11 cellular contexts compared by ENCODE assay signal in genomic region chr1:156262461-156263287, GRCh38. TPM values are rescaled to one million over a fixed set of nuclear protein-coding genes. Genes with fewer than 3 reads are reported as not detected.
DNase-seq lines count a peak whose midpoint lies in the region; ATAC-seq, FAIRE-seq and TF ChIP-seq lines count a peak whose summit lies in the region.
"Had no signal": no experiment of that assay in that cellular context is flagged by ENCODE, and none has a peak within 500 bp of the region (broad histone marks: within the 10 kb centered on the region; RNA-seq: fewer than 3 reads in every experiment).

No MANE protein-coding gene starts in this region.

- H3K79me2 ChIP-seq in astrocyte (ENCODE audit: insufficient read depth, low read length), result peaks cover 18% of the 10 kb centered on the region

- peak overlapping the region; percentile 61 for H3K27ac ChIP-seq in astrocyte (ENCODE audit: low read depth, low read length)
- no peak overlapping the region for H3K27ac ChIP-seq in vagina

- no peak overlapping the region for H3K27ac Mint-ChIP-seq in astrocyte (ENCODE audit: unreplicated experiment)
- no peak overlapping the region for H3K27ac Mint-ChIP-seq in T-cell

- no peak overlapping the region for H2AFZ ChIP-seq in astrocyte (ENCODE audit: low read depth, low read length)

- H3K9me3 ChIP-seq in astrocyte (ENCODE audit: insufficient read depth, low read depth, low read length) (no peaks in the 10 kb centered on the region), vagina (no peaks in the 10 kb centered on the region)

- H3K9ac ChIP-seq in astrocyte (ENCODE audit: low read length), result peak overlapping the region; percentile 42

- CTCF ChIA-PET in T-cell (lab: Charles Lee), result no interaction called here

- peak overlapping the region; percentile 61 for H3K4me2 ChIP-seq in astrocyte (ENCODE audit: low read length)

- intact Hi-C loops in vagina (cut with DNase I), result no loop called here

- ATAC-seq in T-cell (replicated peaks in 1 of 4), result no peak

- H3K27me3 ChIP-seq in astrocyte (ENCODE audit: insufficient read depth, low read length), result no peaks in the 10 kb centered on the region
- no peaks in the 10 kb centered on the region for H3K27me3 ChIP-seq in vagina

- peak; percentile 83 for FAIRE-seq in astrocyte (lab: Jason Lieb, UNC)
- FAIRE-seq: islet of Langerhans had no signal

- no peak for TF ChIP-seq POLR2A in vagina (IDR thresholded peaks at IDR 0.05)

- peaks cover 85% of the 10 kb centered on the region for H4K20me1 ChIP-seq in astrocyte (ENCODE audit: insufficient read depth, low read length)

- H3K4me3 Mint-ChIP-seq in astrocyte (ENCODE audit: unreplicated experiment) (no peak overlapping the region), T-cell (no peak overlapping the region)

- peak; percentile 48 for DNase-seq in AG09309 (ENCODE audit: low read depth)
- peak; percentile 91 for DNase-seq in HPDE6-E6E7 (ENCODE audit: extremely low spot score)
- DNase-seq in astrocyte (ENCODE audit: low read depth), result peak; percentile 90
- peak; percentile 78 for DNase-seq in hepatic stellate cell (ENCODE audit: low spot score)
- DNase-seq in T-cell, result no peak
- no peak for DNase-seq in vagina (ENCODE audit: extremely low spot score in 2 of 2)
- DNase-seq in NCI-H446 treated with DMSO at 0.1 percent for 48 hours (lab: John Stamatoyannopoulos, UW), result no peak
- DNase-seq in kidney glomerular epithelial cell (lab: John Stamatoyannopoulos, UW), result no peak
- DNase-seq: effector memory CD4-positive, alpha-beta T cell; NCI-H1092 treated with DMSO at 0.1 percent for 48 hours had no signal

- POLR2A ChIA-PET in T-cell (lab: Charles Lee), result interaction anchor here in 1 of 2 donors (0.7 kb wide), 1 partner anchor 1405 kb away, joined by 6 read pairs; no protein-coding TSS in a partner anchor

- H3K4me3 ChIP-seq in AG09309 (ENCODE audit: control insufficient read depth, low read depth, low read length) (no peak overlapping the region), astrocyte (ENCODE audit: insufficient read depth, low read depth, low read length) (no peak overlapping the region), vagina (no peak overlapping the region)

- H3K4me1 Mint-ChIP-seq in astrocyte (ENCODE audit: low read depth, unreplicated experiment), result peaks cover 4% of the 10 kb centered on the region
- H3K4me1 Mint-ChIP-seq in T-cell, result peaks cover 0 to 8% (median 7%) of the 10 kb centered on the region in 3 donors

- peaks cover 42% of the 10 kb centered on the region for H3K36me3 Mint-ChIP-seq in astrocyte (ENCODE audit: low read depth, unreplicated experiment)
- H3K36me3 Mint-ChIP-seq in T-cell, result peaks cover 73% of the 10 kb centered on the region

- H3K9me3 Mint-ChIP-seq in astrocyte (ENCODE audit: unreplicated experiment) (no peaks in the 10 kb centered on the region), T-cell (no peaks in the 10 kb centered on the region)

- H3K4me1 ChIP-seq in astrocyte (ENCODE audit: insufficient read depth, low read length) (peaks cover 15% of the 10 kb centered on the region), vagina (no peaks in the 10 kb centered on the region)

- TF ChIP-seq CTCF in AG09309 (IDR thresholded peaks at IDR 0.05; ENCODE audit: control insufficient read depth, insufficient read depth, low read depth, low read length, missing control alignments) (no peak), astrocyte (IDR thresholded peaks at IDR 0.05; ENCODE audit: insufficient read depth, low read depth, low read length) (no peak), vagina (IDR thresholded peaks at IDR 0.05) (no peak)

- H3K36me3 ChIP-seq in astrocyte (ENCODE audit: insufficient read depth, low read length), result peaks cover 61% of the 10 kb centered on the region
- H3K36me3 ChIP-seq in vagina, result peaks cover 3 to 89% of the 10 kb centered on the region in 2 donors

- no peaks in the 10 kb centered on the region for H3K27me3 Mint-ChIP-seq in astrocyte (ENCODE audit: low read depth, unreplicated experiment)
- H3K27me3 Mint-ChIP-seq in T-cell, result no peaks in the 10 kb centered on the region

RNA-seq across cellular contexts. Expression of gene PAQR6, which starts 14.8 kb away (rescaled TPM):
- total RNA-seq in astrocyte, result 6.4 and 7.2 TPM in 2 replicates
- total RNA-seq in T-cell, result 1 to 10 TPM; 2.5 to 3.1 (median 2.9) TPM
- 2.0 TPM for total RNA-seq in vagina

RNA-seq across cellular contexts. Expression of gene SMG5, which starts 20.0 kb away (rescaled TPM):
- total RNA-seq in astrocyte (75.6 and 81.4 TPM in 2 replicates), T-cell (10 to 100 TPM; 60.5 to 84.2 (median 81.3) TPM), vagina (57.7 TPM)

RNA-seq across cellular contexts. Expression of gene BGLAP, which starts 20.7 kb away (rescaled TPM):
- 0.66 TPM in 1 of 2 replicates, not detected in the other for total RNA-seq in astrocyte
- total RNA-seq in T-cell, result 1 to 10 TPM; 1.8 to 7.1 (median 5.2) TPM
- not detected for total RNA-seq in vagina

RNA-seq across cellular contexts. Expression of gene TMEM79, which starts 21.5 kb away (rescaled TPM):
- 3.0 and 3.2 TPM in 2 replicates for total RNA-seq in astrocyte
- 10 to 100 TPM in 3 of 5 donors, 1 to 10 TPM in 2; 4.9 to 17.6 (median 17.3) TPM for total RNA-seq in T-cell
- total RNA-seq in vagina, result 27.3 TPM

RNA-seq across cellular contexts. Expression of gene GLMP, which starts 32.8 kb away (rescaled TPM):
- total RNA-seq in astrocyte (43.6 and 52.5 TPM in 2 replicates), T-cell (10 to 100 TPM; 18.7 to 25.4 (median 24.1) TPM), vagina (36.1 TPM)

Comparison
In these comparisons a context has a peak if more than half of its experiments do, and no peak if none do; other contexts are left out.
1. DNase-seq: peak in AG09309 (single experiment), HPDE6-E6E7 (single experiment), astrocyte (single experiment) and hepatic stellate cell (single experiment); none in T-cell (0 of 34), vagina (0 of 2), NCI-H446 treated with DMSO at 0.1 percent for 48 hours (single experiment) and kidney glomerular epithelial cell (single experiment).